In the genomic region with DNA sequence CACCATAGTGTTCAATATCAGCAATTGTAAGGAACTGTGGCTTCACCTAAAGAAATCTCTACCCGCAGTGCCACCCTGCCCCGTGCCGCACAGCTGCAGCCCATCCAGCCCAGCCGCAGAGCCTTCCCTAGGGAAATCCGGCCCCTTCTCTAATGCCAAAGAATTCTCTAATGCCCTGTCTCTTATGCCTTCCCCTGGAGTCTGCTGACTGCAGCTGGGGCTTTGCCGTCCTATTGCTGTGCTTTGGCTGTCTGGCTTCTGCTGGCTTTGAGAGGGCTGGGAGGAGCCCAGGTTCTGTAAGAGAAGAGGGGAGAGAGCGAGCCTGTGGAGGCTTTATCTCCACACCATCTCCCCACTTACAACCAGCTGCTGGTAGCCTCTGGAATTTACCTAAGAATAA, we compare ENCODE assay signal across 25 cellular contexts.
DNase-seq lines count a peak whose midpoint lies in the region; ATAC-seq, FAIRE-seq and TF ChIP-seq lines count a peak whose summit lies in the region.
"Had no signal": no experiment of that assay in that cellular context is flagged by ENCODE, and none has a peak within 500 bp of the region (broad histone marks: within the 10 kb centered on the region; RNA-seq: fewer than 3 reads in every experiment).

No MANE protein-coding gene starts in this region.

- intact Hi-C loops in activated T-helper 1 cell treated with anti-CD3 and anti-CD28 coated beads, Interleukin-12 subunit alpha, Interleukin-12 subunit beta, Interleukin-2, Interleukin-4 antibody, amounts not matched to agents 30 ng/mL and 10 ng/mL and 1 ng/mL, durations not matched to agents 14 hours and 24 hours and 36 hours (cut with micrococcal nuclease), result loop anchor here (5.0 kb wide), 1 partner anchor 70 kb away; no protein-coding TSS in a partner anchor

- H3K9me3 ChIP-seq in DND-41 (ENCODE audit: insufficient read depth, low read length, severe bottlenecking), result no peaks in the 10 kb centered on the region
- H3K9me3 ChIP-seq: adrenal gland, sigmoid colon, SJSA1, thoracic aorta had no signal

- H3K27ac Mint-ChIP-seq in activated T-helper 1 cell treated with anti-CD3 and anti-CD28 coated beads, Interleukin-12 subunit alpha, Interleukin-12 subunit beta, Interleukin-2, Interleukin-4 antibody, amounts not matched to agents 30 ng/mL and 10 ng/mL and 1 ng/mL, durations not matched to agents 14 hours and 24 hours and 36 hours, result no peak overlapping the region
- H3K27ac Mint-ChIP-seq: activated CD4-positive, alpha-beta memory T cell treated with anti-CD3 and anti-CD28 coated beads for 36 hours; CD4-positive, alpha-beta T cell; naive thymus-derived CD8-positive, alpha-beta T cell; stimulated activated memory B cell treated with anti-CD40 and anti-IgM and Interleukin-4, amounts not matched to agents 10 μg/mL and 1 μg/mL and 100 μg/mL, for 72 hours had no signal

- no peak for FAIRE-seq in GM12892 (lab: Jason Lieb, UNC)
- FAIRE-seq: H54, keratinocyte had no signal

- no peaks in the 10 kb centered on the region for H3K27me3 ChIP-seq in DND-41 (ENCODE audit: insufficient read depth, low read length, poor library complexity)
- H3K27me3 ChIP-seq in foreskin keratinocyte, result peaks cover 14% of the 10 kb centered on the region
- H3K27me3 ChIP-seq: adrenal gland, breast epithelium, SJSA1 had no signal

- no peaks in the 10 kb centered on the region for H4K20me1 ChIP-seq in DND-41 (ENCODE audit: insufficient read depth, low read length)

- H3K4me1 ChIP-seq in DND-41 (ENCODE audit: insufficient read depth, low read length) (no peaks in the 10 kb centered on the region), foreskin keratinocyte (no peaks in the 10 kb centered on the region)
- H3K4me1 ChIP-seq: adrenal gland, breast epithelium, sigmoid colon, SJSA1 had no signal

- H3K27ac ChIP-seq in DND-41 (ENCODE audit: low read length) (no peak overlapping the region), foreskin keratinocyte (no peak overlapping the region)
- H3K27ac ChIP-seq: adrenal gland, breast epithelium, sigmoid colon, SJSA1, thoracic aorta had no signal

- H2AFZ ChIP-seq in DND-41 (ENCODE audit: low read depth, low read length), result no peak overlapping the region

- no peak for DNase-seq in DND-41
- DNase-seq in NCI-H1694 treated with DMSO at 0.1 percent for 48 hours (lab: John Stamatoyannopoulos, UW), result peak; percentile 6
- DNase-seq in activated T-helper 1 cell treated with anti-CD3 and anti-CD28 coated beads, Interleukin-12 subunit alpha, Interleukin-12 subunit beta, Interleukin-2, Interleukin-4 antibody, amounts not matched to agents 30 ng/mL and 10 ng/mL and 1 ng/mL, durations not matched to agents 14 hours and 24 hours and 36 hours (ENCODE audit: low spot score), result peak; percentile 22
- DNase-seq in myocyte (ENCODE audit: low read depth), result peak; percentile 77
- no peak for DNase-seq in GM12892 (ENCODE audit: insufficient read length)
- no peak for DNase-seq in foreskin keratinocyte
- DNase-seq: activated CD4-positive, alpha-beta memory T cell treated with anti-CD3 and anti-CD28 coated beads for 36 hours; activated CD4-positive, CD25-positive, alpha-beta regulatory T cell; activated T-cell treated with anti-CD3 and anti-CD28 coated beads for 4 hours; adrenal gland; CD4-positive, alpha-beta T cell; DMS79; KBM-7; naive thymus-derived CD8-positive, alpha-beta T cell; NCI-H187; NCI-H510A treated with DMSO at 0.1 percent for 48 hours; PC-3; sigmoid colon had no signal

- H3K36me3 Mint-ChIP-seq in activated T-helper 1 cell treated with anti-CD3 and anti-CD28 coated beads, Interleukin-12 subunit alpha, Interleukin-12 subunit beta, Interleukin-2, Interleukin-4 antibody, amounts not matched to agents 30 ng/mL and 10 ng/mL and 1 ng/mL, durations not matched to agents 14 hours and 24 hours and 36 hours (ENCODE audit: low read depth), result peaks cover 2% of the 10 kb centered on the region
- H3K36me3 Mint-ChIP-seq: activated CD4-positive, alpha-beta memory T cell treated with anti-CD3 and anti-CD28 coated beads for 36 hours had no signal

- TF ChIP-seq CTCF in DND-41 (IDR thresholded peaks at IDR 0.05; ENCODE audit: borderline replicate concordance, extremely low read depth, low read length, poor library complexity, severe bottlenecking) (no peak), foreskin keratinocyte (conservative IDR thresholded peaks at IDR 0.05) (no peak)

- no peak overlapping the region for H3K9ac ChIP-seq in DND-41 (ENCODE audit: low read depth, low read length)

- H3K36me3 ChIP-seq in DND-41 (ENCODE audit: insufficient read depth, low read length), result no peaks in the 10 kb centered on the region
- H3K36me3 ChIP-seq: adrenal gland, breast epithelium, sigmoid colon, SJSA1, thoracic aorta had no signal

- H3K4me3 ChIP-seq in DND-41 (ENCODE audit: low read depth in 1 of 2, low read length in 2 of 2), result no peak overlapping the region
- H3K4me3 ChIP-seq: adrenal gland, breast epithelium, sigmoid colon, SJSA1, thoracic aorta had no signal

- H3K4me3 Mint-ChIP-seq in activated T-helper 1 cell treated with anti-CD3 and anti-CD28 coated beads, Interleukin-12 subunit alpha, Interleukin-12 subunit beta, Interleukin-2, Interleukin-4 antibody, amounts not matched to agents 30 ng/mL and 10 ng/mL and 1 ng/mL, durations not matched to agents 14 hours and 24 hours and 36 hours, result no peak overlapping the region
- H3K4me3 Mint-ChIP-seq: activated CD4-positive, alpha-beta memory T cell treated with anti-CD3 and anti-CD28 coated beads for 36 hours; CD4-positive, alpha-beta T cell; naive thymus-derived CD8-positive, alpha-beta T cell; stimulated activated memory B cell treated with anti-CD40 and anti-IgM and Interleukin-4, amounts not matched to agents 10 μg/mL and 1 μg/mL and 100 μg/mL, for 72 hours had no signal

- H3K27me3 Mint-ChIP-seq in activated T-helper 1 cell treated with anti-CD3 and anti-CD28 coated beads, Interleukin-12 subunit alpha, Interleukin-12 subunit beta, Interleukin-2, Interleukin-4 antibody, amounts not matched to agents 30 ng/mL and 10 ng/mL and 1 ng/mL, durations not matched to agents 14 hours and 24 hours and 36 hours (ENCODE audit: insufficient read depth), result peaks cover 22% of the 10 kb centered on the region

- H3K4me2 ChIP-seq in DND-41 (ENCODE audit: insufficient read depth, low read length), result no peak overlapping the region

- TF ChIP-seq POLR2A in GM12892 (IDR thresholded peaks at IDR 0.05; ENCODE audit: low read depth, low read length), result no peak

- H3K4me1 Mint-ChIP-seq in activated T-helper 1 cell treated with anti-CD3 and anti-CD28 coated beads, Interleukin-12 subunit alpha, Interleukin-12 subunit beta, Interleukin-2, Interleukin-4 antibody, amounts not matched to agents 30 ng/mL and 10 ng/mL and 1 ng/mL, durations not matched to agents 14 hours and 24 hours and 36 hours (ENCODE audit: low read depth), result peaks cover 21% of the 10 kb centered on the region
- H3K4me1 Mint-ChIP-seq: naive thymus-derived CD8-positive, alpha-beta T cell; stimulated activated memory B cell treated with anti-CD40 and anti-IgM and Interleukin-4, amounts not matched to agents 10 μg/mL and 1 μg/mL and 100 μg/mL, for 72 hours had no signal

- H3K79me2 ChIP-seq in DND-41 (ENCODE audit: insufficient read depth, low read length), result no peaks in the 10 kb centered on the region

- 0 out of 3 replicates have a peak, but pooled peaks have one; percentile 35 for ATAC-seq in DND-41 (ENCODE audit: insufficient read depth, low read depth)
- ATAC-seq in GM18861 (IDR thresholded peaks at IDR 0.05; ENCODE audit: unreplicated experiment), result no peak
- ATAC-seq in foreskin keratinocyte, result no peak
- ATAC-seq: naive thymus-derived CD8-positive, alpha-beta T cell; PC-3; stimulated activated memory B cell treated with anti-CD40 and anti-IgM and Interleukin-4, amounts not matched to agents 10 μg/mL and 1 μg/mL and 100 μg/mL, for 72 hours had no signal

- H3K9me3 Mint-ChIP-seq in activated T-helper 1 cell treated with anti-CD3 and anti-CD28 coated beads, Interleukin-12 subunit alpha, Interleukin-12 subunit beta, Interleukin-2, Interleukin-4 antibody, amounts not matched to agents 30 ng/mL and 10 ng/mL and 1 ng/mL, durations not matched to agents 14 hours and 24 hours and 36 hours, result peaks cover 11% of the 10 kb centered on the region
- H3K9me3 Mint-ChIP-seq: CD4-positive, alpha-beta T cell had no signal

Comparison
In these comparisons a context has a peak if more than half of its experiments do, and no peak if none do; other contexts are left out.
1. DNase-seq: peak in NCI-H1694 treated with DMSO at 0.1 percent for 48 hours (single experiment), activated T-helper 1 cell treated with anti-CD3 and anti-CD28 coated beads, Interleukin-12 subunit alpha, Interleukin-12 subunit beta, Interleukin-2, Interleukin-4 antibody, amounts not matched to agents 30 ng/mL and 10 ng/mL and 1 ng/mL, durations not matched to agents 14 hours and 24 hours and 36 hours (single experiment) and myocyte (single experiment); none in DND-41 (single experiment), GM12892 (single experiment) and foreskin keratinocyte (0 of 2).